1 cellular context compared by ENCODE assay signal in the genomic region with DNA sequence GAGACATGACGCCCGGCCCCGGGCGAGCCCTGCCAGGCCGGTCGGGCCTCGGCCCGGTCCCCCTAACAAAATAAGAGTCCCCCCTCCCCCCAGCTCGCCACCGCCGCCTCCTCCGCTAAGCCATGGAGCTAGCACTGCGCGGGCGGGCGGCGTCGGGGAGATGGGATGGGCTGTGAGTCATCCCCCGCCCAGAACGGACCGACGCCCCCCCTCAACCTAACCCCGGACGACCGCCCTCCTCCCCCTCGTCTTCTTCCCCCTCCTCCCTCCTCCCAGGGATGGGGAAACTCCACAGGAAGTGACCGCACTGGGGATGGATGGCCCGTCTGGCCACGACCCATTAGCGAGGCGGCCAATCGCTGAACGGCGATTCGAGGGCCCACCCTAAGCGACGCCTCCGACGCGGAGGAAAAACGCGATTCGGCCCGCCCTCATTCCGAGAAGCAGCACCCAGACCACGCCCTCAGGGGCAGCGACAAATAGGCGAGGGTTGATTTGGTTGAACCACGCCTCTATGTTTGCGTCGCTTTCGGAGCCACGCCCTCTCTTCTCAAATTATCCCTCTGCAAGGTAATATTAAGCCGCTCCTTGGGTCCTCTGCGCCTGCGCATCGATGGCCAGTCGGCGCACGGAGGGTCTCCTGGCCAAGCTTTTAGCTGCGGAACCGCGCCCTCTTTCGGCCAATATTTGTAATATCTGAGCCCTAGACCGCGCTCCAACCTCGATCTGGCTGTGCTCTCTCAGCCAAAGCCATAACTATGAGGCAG.
TF ChIP-seq lines count a peak whose summit lies in the region.

A gene with protein sequence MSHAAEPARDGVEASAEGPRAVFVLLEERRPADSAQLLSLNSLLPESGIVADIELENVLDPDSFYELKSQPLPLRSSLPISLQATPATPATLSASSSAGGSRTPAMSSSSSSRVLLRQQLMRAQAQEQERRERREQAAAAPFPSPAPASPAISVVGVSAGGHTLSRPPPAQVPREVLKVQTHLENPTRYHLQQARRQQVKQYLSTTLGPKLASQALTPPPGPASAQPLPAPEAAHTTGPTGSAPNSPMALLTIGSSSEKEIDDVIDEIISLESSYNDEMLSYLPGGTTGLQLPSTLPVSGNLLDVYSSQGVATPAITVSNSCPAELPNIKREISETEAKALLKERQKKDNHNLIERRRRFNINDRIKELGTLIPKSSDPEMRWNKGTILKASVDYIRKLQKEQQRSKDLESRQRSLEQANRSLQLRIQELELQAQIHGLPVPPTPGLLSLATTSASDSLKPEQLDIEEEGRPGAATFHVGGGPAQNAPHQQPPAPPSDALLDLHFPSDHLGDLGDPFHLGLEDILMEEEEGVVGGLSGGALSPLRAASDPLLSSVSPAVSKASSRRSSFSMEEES (minus strand): TSS at position 138 of the 767 bp plus-strand sequence. CDS start 131 bp downstream, at position 7.

TF ChIP-seq in K562, 482 proteins besides CTCF, POLR2A, EP300 and RAD21 (continued from another document and continues in another):
- TF ChIP-seq PRPF4 (IDR thresholded peaks at IDR 0.05; ENCODE audit: insufficient read depth, low read depth, low read length, poor library complexity, severe bottlenecking): no peak
- TF ChIP-seq LEF1 (IDR thresholded peaks at IDR 0.05): no peak
- TF ChIP-seq DMBX1 (CRISPR knock-in tag; IDR thresholded peaks at IDR 0.05; ENCODE audit: borderline replicate concordance): no peak
- peak; percentile 61 for TF ChIP-seq SMC3 (conservative IDR thresholded peaks at IDR 0.05; ENCODE audit: insufficient read depth, low read depth, low read length)
- no peak for TF ChIP-seq PML (IDR thresholded peaks at IDR 0.05; ENCODE audit: low read length)
- no peak for TF ChIP-seq ZNF12 (CRISPR knock-in tag; IDR thresholded peaks at IDR 0.05)
- no peak for TF ChIP-seq ZNF431 (CRISPR knock-in tag; IDR thresholded peaks at IDR 0.05)
- no peak for TF ChIP-seq ESRRB (CRISPR knock-in tag; IDR thresholded peaks at IDR 0.05; ENCODE audit: borderline replicate concordance)
- TF ChIP-seq PURB (CRISPR knock-in tag; IDR thresholded peaks at IDR 0.05; ENCODE audit: low read depth): no peak
- TF ChIP-seq POLR3A (IDR thresholded peaks at IDR 0.05; ENCODE audit: borderline replicate concordance, extremely low read depth, insufficient read depth, insufficient read length): no peak
- TF ChIP-seq, protein P1, sequence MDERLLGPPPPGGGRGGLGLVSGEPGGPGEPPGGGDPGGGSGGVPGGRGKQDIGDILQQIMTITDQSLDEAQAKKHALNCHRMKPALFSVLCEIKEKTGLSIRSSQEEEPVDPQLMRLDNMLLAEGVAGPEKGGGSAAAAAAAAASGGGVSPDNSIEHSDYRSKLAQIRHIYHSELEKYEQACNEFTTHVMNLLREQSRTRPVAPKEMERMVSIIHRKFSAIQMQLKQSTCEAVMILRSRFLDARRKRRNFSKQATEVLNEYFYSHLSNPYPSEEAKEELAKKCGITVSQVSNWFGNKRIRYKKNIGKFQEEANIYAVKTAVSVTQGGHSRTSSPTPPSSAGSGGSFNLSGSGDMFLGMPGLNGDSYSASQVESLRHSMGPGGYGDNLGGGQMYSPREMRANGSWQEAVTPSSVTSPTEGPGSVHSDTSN (CRISPR knock-in tag; IDR thresholded peaks at IDR 0.05; ENCODE audit: low read depth): no peak
- TF ChIP-seq, protein P1 (tag; conservative IDR thresholded peaks at IDR 0.05; ENCODE audit: low read depth): peak; percentile 36; the same call in 1 of the 2 replicates
- no peak for TF ChIP-seq BACH1 (tag; IDR thresholded peaks at IDR 0.05)
- TF ChIP-seq ZFP30 (CRISPR knock-in tag; IDR thresholded peaks at IDR 0.05; ENCODE audit: borderline replicate concordance): no peak
- no peak for TF ChIP-seq MTA2 (IDR thresholded peaks at IDR 0.05; ENCODE audit: low read depth)
- TF ChIP-seq ZNF707 (CRISPR knock-in tag; conservative IDR thresholded peaks at IDR 0.05): no peak
- TF ChIP-seq NFATC3 (IDR thresholded peaks at IDR 0.05): no peak
- TF ChIP-seq, protein P2, sequence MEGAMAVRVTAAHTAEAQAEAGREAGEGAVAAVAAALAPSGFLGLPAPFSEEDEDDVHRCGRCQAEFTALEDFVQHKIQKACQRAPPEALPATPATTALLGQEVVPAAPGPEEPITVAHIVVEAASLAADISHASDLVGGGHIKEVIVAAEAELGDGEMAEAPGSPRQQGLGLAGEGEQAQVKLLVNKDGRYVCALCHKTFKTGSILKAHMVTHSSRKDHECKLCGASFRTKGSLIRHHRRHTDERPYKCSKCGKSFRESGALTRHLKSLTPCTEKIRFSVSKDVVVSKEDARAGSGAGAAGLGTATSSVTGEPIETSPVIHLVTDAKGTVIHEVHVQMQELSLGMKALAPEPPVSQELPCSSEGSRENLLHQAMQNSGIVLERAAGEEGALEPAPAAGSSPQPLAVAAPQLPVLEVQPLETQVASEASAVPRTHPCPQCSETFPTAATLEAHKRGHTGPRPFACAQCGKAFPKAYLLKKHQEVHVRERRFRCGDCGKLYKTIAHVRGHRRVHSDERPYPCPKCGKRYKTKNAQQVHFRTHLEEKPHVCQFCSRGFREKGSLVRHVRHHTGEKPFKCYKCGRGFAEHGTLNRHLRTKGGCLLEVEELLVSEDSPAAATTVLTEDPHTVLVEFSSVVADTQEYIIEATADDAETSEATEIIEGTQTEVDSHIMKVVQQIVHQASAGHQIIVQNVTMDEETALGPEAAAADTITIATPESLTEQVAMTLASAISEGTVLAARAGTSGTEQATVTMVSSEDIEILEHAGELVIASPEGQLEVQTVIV (CRISPR knock-in tag; IDR thresholded peaks at IDR 0.05; ENCODE audit: borderline replicate concordance): no peak
- TF ChIP-seq, protein P3, sequence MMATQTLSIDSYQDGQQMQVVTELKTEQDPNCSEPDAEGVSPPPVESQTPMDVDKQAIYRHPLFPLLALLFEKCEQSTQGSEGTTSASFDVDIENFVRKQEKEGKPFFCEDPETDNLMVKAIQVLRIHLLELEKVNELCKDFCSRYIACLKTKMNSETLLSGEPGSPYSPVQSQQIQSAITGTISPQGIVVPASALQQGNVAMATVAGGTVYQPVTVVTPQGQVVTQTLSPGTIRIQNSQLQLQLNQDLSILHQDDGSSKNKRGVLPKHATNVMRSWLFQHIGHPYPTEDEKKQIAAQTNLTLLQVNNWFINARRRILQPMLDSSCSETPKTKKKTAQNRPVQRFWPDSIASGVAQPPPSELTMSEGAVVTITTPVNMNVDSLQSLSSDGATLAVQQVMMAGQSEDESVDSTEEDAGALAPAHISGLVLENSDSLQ (IDR thresholded peaks at IDR 0.05): peak; percentile 89
- TF ChIP-seq ZNF76 (CRISPR knock-in tag; IDR thresholded peaks at IDR 0.05; ENCODE audit: borderline replicate concordance): no peak
- no peak for TF ChIP-seq RUNX1 (IDR thresholded peaks at IDR 0.05; ENCODE audit: low read depth)
- TF ChIP-seq DDX20 (tag; IDR thresholded peaks at IDR 0.05; ENCODE audit: low read depth): no peak
- no peak for TF ChIP-seq GTF2F1 (IDR thresholded peaks at IDR 0.05; ENCODE audit: low read depth, low read length)
- TF ChIP-seq, protein P4, sequence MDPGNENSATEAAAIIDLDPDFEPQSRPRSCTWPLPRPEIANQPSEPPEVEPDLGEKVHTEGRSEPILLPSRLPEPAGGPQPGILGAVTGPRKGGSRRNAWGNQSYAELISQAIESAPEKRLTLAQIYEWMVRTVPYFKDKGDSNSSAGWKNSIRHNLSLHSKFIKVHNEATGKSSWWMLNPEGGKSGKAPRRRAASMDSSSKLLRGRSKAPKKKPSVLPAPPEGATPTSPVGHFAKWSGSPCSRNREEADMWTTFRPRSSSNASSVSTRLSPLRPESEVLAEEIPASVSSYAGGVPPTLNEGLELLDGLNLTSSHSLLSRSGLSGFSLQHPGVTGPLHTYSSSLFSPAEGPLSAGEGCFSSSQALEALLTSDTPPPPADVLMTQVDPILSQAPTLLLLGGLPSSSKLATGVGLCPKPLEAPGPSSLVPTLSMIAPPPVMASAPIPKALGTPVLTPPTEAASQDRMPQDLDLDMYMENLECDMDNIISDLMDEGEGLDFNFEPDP (CRISPR knock-in tag; IDR thresholded peaks at IDR 0.05): no peak
- TF ChIP-seq RBFOX2 (IDR thresholded peaks at IDR 0.05; ENCODE audit: low read depth, low read length): peak; percentile 58; the same call in 1 of the 2 replicates
- TF ChIP-seq, protein P5, sequence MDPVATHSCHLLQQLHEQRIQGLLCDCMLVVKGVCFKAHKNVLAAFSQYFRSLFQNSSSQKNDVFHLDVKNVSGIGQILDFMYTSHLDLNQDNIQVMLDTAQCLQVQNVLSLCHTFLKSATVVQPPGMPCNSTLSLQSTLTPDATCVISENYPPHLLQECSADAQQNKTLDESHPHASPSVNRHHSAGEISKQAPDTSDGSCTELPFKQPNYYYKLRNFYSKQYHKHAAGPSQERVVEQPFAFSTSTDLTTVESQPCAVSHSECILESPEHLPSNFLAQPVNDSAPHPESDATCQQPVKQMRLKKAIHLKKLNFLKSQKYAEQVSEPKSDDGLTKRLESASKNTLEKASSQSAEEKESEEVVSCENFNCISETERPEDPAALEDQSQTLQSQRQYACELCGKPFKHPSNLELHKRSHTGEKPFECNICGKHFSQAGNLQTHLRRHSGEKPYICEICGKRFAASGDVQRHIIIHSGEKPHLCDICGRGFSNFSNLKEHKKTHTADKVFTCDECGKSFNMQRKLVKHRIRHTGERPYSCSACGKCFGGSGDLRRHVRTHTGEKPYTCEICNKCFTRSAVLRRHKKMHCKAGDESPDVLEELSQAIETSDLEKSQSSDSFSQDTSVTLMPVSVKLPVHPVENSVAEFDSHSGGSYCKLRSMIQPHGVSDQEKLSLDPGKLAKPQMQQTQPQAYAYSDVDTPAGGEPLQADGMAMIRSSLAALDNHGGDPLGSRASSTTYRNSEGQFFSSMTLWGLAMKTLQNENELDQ (CRISPR knock-in tag; IDR thresholded peaks at IDR 0.05; ENCODE audit: borderline replicate concordance): no peak
- TF ChIP-seq, protein P6, sequence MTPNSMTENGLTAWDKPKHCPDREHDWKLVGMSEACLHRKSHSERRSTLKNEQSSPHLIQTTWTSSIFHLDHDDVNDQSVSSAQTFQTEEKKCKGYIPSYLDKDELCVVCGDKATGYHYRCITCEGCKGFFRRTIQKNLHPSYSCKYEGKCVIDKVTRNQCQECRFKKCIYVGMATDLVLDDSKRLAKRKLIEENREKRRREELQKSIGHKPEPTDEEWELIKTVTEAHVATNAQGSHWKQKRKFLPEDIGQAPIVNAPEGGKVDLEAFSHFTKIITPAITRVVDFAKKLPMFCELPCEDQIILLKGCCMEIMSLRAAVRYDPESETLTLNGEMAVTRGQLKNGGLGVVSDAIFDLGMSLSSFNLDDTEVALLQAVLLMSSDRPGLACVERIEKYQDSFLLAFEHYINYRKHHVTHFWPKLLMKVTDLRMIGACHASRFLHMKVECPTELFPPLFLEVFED (CRISPR knock-in tag; conservative IDR thresholded peaks at IDR 0.05): no peak
- TF ChIP-seq, protein P7, sequence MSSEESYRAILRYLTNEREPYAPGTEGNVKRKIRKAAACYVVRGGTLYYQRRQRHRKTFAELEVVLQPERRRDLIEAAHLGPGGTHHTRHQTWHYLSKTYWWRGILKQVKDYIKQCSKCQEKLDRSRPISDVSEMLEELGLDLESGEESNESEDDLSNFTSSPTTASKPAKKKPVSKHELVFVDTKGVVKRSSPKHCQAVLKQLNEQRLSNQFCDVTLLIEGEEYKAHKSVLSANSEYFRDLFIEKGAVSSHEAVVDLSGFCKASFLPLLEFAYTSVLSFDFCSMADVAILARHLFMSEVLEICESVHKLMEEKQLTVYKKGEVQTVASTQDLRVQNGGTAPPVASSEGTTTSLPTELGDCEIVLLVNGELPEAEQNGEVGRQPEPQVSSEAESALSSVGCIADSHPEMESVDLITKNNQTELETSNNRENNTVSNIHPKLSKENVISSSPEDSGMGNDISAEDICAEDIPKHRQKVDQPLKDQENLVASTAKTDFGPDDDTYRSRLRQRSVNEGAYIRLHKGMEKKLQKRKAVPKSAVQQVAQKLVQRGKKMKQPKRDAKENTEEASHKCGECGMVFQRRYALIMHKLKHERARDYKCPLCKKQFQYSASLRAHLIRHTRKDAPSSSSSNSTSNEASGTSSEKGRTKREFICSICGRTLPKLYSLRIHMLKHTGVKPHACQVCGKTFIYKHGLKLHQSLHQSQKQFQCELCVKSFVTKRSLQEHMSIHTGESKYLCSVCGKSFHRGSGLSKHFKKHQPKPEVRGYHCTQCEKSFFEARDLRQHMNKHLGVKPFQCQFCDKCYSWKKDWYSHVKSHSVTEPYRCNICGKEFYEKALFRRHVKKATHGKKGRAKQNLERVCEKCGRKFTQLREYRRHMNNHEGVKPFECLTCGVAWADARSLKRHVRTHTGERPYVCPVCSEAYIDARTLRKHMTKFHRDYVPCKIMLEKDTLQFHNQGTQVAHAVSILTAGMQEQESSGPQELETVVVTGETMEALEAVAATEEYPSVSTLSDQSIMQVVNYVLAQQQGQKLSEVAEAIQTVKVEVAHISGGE (CRISPR knock-in tag; IDR thresholded peaks at IDR 0.05): 0 out of 6 replicates have a peak, but pooled peaks of 1 of the 3 experiments have one; percentile 15
- TF ChIP-seq ZBED1 (IDR thresholded peaks at IDR 0.05): no peak
- TF ChIP-seq SMARCC2 (IDR thresholded peaks at IDR 0.05; ENCODE audit: low read depth): no peak
- TF ChIP-seq SAP30 (IDR thresholded peaks at IDR 0.05; ENCODE audit: borderline replicate concordance, insufficient read depth, low read depth, low read length, poor library complexity, severe bottlenecking): no peak
- TF ChIP-seq CC2D1A (IDR thresholded peaks at IDR 0.05): no peak
- TF ChIP-seq JUNB (CRISPR knock-in tag; conservative IDR thresholded peaks at IDR 0.05): no peak
- peak; percentile 28; the same call in 1 of the 2 replicates for TF ChIP-seq C11orf30 (IDR thresholded peaks at IDR 0.05; ENCODE audit: low read depth)
- TF ChIP-seq ZBTB8A (IDR thresholded peaks at IDR 0.05; ENCODE audit: partially characterized antibody): no peak
- peak; percentile 87 for TF ChIP-seq GABPB1 (CRISPR knock-in tag; IDR thresholded peaks at IDR 0.05)
- no peak for TF ChIP-seq MCM7 (IDR thresholded peaks at IDR 0.05)
- TF ChIP-seq MED1 (CRISPR knock-in tag; IDR thresholded peaks at IDR 0.05; ENCODE audit: borderline replicate concordance): no peak
- 0 out of 2 replicates have a peak, but pooled peaks have one; percentile 11 for TF ChIP-seq CBFA2T3 (IDR thresholded peaks at IDR 0.05)
- no peak for TF ChIP-seq SP2 (IDR thresholded peaks at IDR 0.05; ENCODE audit: extremely low read depth, low read depth, low read length, poor library complexity, severe bottlenecking)
- TF ChIP-seq JUND (IDR thresholded peaks at IDR 0.05; ENCODE audit: borderline replicate concordance, low read depth, low read length): peak; percentile 94
- peak; percentile 81; the same call in 1 of the 3 replicates for TF ChIP-seq JUND (tag; IDR thresholded peaks at IDR 0.05; ENCODE audit: borderline replicate concordance, low read depth, low read length)
- TF ChIP-seq BRCA1 (IDR thresholded peaks at IDR 0.05): no peak
- no peak for TF ChIP-seq BRCA1 (CRISPR knock-in tag; IDR thresholded peaks at IDR 0.05)
- peak; percentile 29 for TF ChIP-seq NEUROD1 (IDR thresholded peaks at IDR 0.05; ENCODE audit: borderline replicate concordance, low read depth, low read length, partially characterized antibody)
- no peak for TF ChIP-seq CBX8 (IDR thresholded peaks at IDR 0.05; ENCODE audit: borderline replicate concordance, extremely low read depth, low read depth, low read length, poor library complexity, severe bottlenecking)
